8 cellular contexts compared by ENCODE assay signal in genomic region chr4:24015782-24016181, GRCh38.
"Had no signal": no experiment of that assay in that cellular context is flagged by ENCODE, and none has a peak within 500 bp of the region (broad histone marks: within the 10 kb centered on the region; RNA-seq: fewer than 3 reads in every experiment).

No MANE protein-coding gene starts in this region.

- DNase-seq: GDM1, GF-D8 had no signal

- FAIRE-seq: G401.6, GM12878, GM12891, GM12892, GM18507, GM19239 had no signal

- H3K4me3 ChIP-seq: GM12878 had no signal

- ATAC-seq: GM12878 had no signal
